ENCODE assay signal across 1 cellular context in genomic region chr11:45180888-45181594, GRCh38.
TF ChIP-seq lines count a peak whose summit lies in the region.

No MANE protein-coding gene starts in this region.

TF ChIP-seq in HepG2, 621 proteins besides CTCF, POLR2A, EP300 and RAD21 (continued from another document and continues in another):
- TF ChIP-seq DR1 (CRISPR knock-in tag; IDR thresholded peaks at IDR 0.05): peak; percentile 30; the same call in 1 of the 2 replicates
- no peak for TF ChIP-seq CREB1 (IDR thresholded peaks at IDR 0.05)
- no peak for TF ChIP-seq CREB1 (CRISPR knock-in tag; IDR thresholded peaks at IDR 0.05)
- TF ChIP-seq ZNF558 (CRISPR knock-in tag; IDR thresholded peaks at IDR 0.05; ENCODE audit: borderline replicate concordance): peak; percentile 35; the same call in 1 of the 2 replicates
- TF ChIP-seq ZNF883 (CRISPR knock-in tag; IDR thresholded peaks at IDR 0.05; ENCODE audit: not compliant biosample characterization): no peak
- no peak for TF ChIP-seq ZNF530 (CRISPR knock-in tag; IDR thresholded peaks at IDR 0.05; ENCODE audit: low read depth)
- TF ChIP-seq ZIK1 (CRISPR knock-in tag; IDR thresholded peaks at IDR 0.05; ENCODE audit: borderline replicate concordance, low read depth): no peak
- TF ChIP-seq ZNF776 (CRISPR knock-in tag; IDR thresholded peaks at IDR 0.05): peak; percentile 63; the same call in 1 of the 2 replicates
- no peak for TF ChIP-seq IRF1 (CRISPR knock-in tag; IDR thresholded peaks at IDR 0.05; ENCODE audit: low read depth)
- TF ChIP-seq ZNF468 (CRISPR knock-in tag; IDR thresholded peaks at IDR 0.05): no peak
- TF ChIP-seq ATRX (CRISPR knock-in tag; IDR thresholded peaks at IDR 0.05; ENCODE audit: borderline replicate concordance): no peak
- no peak for TF ChIP-seq MTF1 (CRISPR knock-in tag; IDR thresholded peaks at IDR 0.05)
- peak; percentile 40; the same call in 1 of the 2 replicates for TF ChIP-seq BHLHE40 (IDR thresholded peaks at IDR 0.05; ENCODE audit: low read length)
- no peak for TF ChIP-seq ZNF317 (CRISPR knock-in tag; IDR thresholded peaks at IDR 0.05)
- TF ChIP-seq AGO2 (optimal IDR thresholded peaks at IDR 0.05; ENCODE audit: low read depth, low read length): peak; percentile 79
- no peak for TF ChIP-seq SOX5 (CRISPR knock-in tag; IDR thresholded peaks at IDR 0.05; ENCODE audit: borderline replicate concordance)
- no peak for TF ChIP-seq RFXANK (CRISPR knock-in tag; IDR thresholded peaks at IDR 0.05)
- TF ChIP-seq POLR2G (IDR thresholded peaks at IDR 0.05; ENCODE audit: low read depth, low read length): peak; percentile 55; the same call in 1 of the 2 replicates
- no peak for TF ChIP-seq TFDP2 (CRISPR knock-in tag; IDR thresholded peaks at IDR 0.05)
- TF ChIP-seq ZNF850 (CRISPR knock-in tag; conservative IDR thresholded peaks at IDR 0.05): no peak
- TF ChIP-seq RCOR2 (CRISPR knock-in tag; IDR thresholded peaks at IDR 0.05): no peak
- TF ChIP-seq ZNF687 (CRISPR knock-in tag; IDR thresholded peaks at IDR 0.05): peak; percentile 63
- TF ChIP-seq MATR3 (CRISPR knock-in tag; IDR thresholded peaks at IDR 0.05): no peak
- no peak for TF ChIP-seq MEIS2 (CRISPR knock-in tag; IDR thresholded peaks at IDR 0.05)
- no peak for TF ChIP-seq SNAI1 (CRISPR knock-in tag; IDR thresholded peaks at IDR 0.05; ENCODE audit: borderline replicate concordance)
- no peak for TF ChIP-seq MLX (CRISPR knock-in tag; IDR thresholded peaks at IDR 0.05)
- no peak for TF ChIP-seq ZNF746 (CRISPR knock-in tag; IDR thresholded peaks at IDR 0.05)
- TF ChIP-seq ZNF678 (CRISPR knock-in tag; IDR thresholded peaks at IDR 0.05): no peak
- no peak for TF ChIP-seq MAFF (IDR thresholded peaks at IDR 0.05; ENCODE audit: low read depth, low read length)
- TF ChIP-seq ZNF768 (CRISPR knock-in tag; IDR thresholded peaks at IDR 0.05): peak; percentile 43; the same call in 1 of the 2 replicates
- TF ChIP-seq GMEB1 (CRISPR knock-in tag; IDR thresholded peaks at IDR 0.05; ENCODE audit: borderline replicate concordance): no peak
- TF ChIP-seq DMTF1 (CRISPR knock-in tag; IDR thresholded peaks at IDR 0.05): no peak
- TF ChIP-seq ARNT (IDR thresholded peaks at IDR 0.05): no peak
- no peak for TF ChIP-seq SNAPC4 (CRISPR knock-in tag; IDR thresholded peaks at IDR 0.05)
- 0 out of 2 replicates have a peak, but pooled peaks have one; percentile 13 for TF ChIP-seq ZGPAT (CRISPR knock-in tag; IDR thresholded peaks at IDR 0.05)
- TF ChIP-seq GPN1 (CRISPR knock-in tag; IDR thresholded peaks at IDR 0.05; ENCODE audit: borderline replicate concordance): no peak
- TF ChIP-seq HMGA1 (CRISPR knock-in tag; conservative IDR thresholded peaks at IDR 0.05): no peak
- TF ChIP-seq ZNF232 (CRISPR knock-in tag; IDR thresholded peaks at IDR 0.05; ENCODE audit: borderline replicate concordance): no peak
- TF ChIP-seq BCL6 (CRISPR knock-in tag; IDR thresholded peaks at IDR 0.05): no peak
- TF ChIP-seq CSRNP2 (CRISPR knock-in tag; conservative IDR thresholded peaks at IDR 0.05; ENCODE audit: low read depth): no peak
- TF ChIP-seq KAT7 (CRISPR knock-in tag; IDR thresholded peaks at IDR 0.05; ENCODE audit: borderline replicate concordance): no peak
- peak; percentile 44; the same call in 1 of the 2 replicates for TF ChIP-seq MTA1 (CRISPR knock-in tag; IDR thresholded peaks at IDR 0.05; ENCODE audit: borderline replicate concordance)
- no peak for TF ChIP-seq HIVEP1 (CRISPR knock-in tag; IDR thresholded peaks at IDR 0.05)
- no peak for TF ChIP-seq TEF (CRISPR knock-in tag; IDR thresholded peaks at IDR 0.05)
- no peak for TF ChIP-seq MTA3 (CRISPR knock-in tag; IDR thresholded peaks at IDR 0.05)
